Comparison of ENCODE assay signal across 19 cellular contexts in genomic region chr10:43351301-43351700, GRCh38. TPM values are rescaled to one million over a fixed set of nuclear protein-coding genes. Genes with fewer than 3 reads are reported as not detected.
A peak's percentile ranks its signal among the peaks of the same experiment; 100 is the strongest.
DNase-seq lines count a peak whose midpoint lies in the region; TF ChIP-seq lines count a peak whose summit lies in the region.
"Had no signal": no experiment of that assay in that cellular context is flagged by ENCODE, and none has a peak within 500 bp of the region (broad histone marks: within the 10 kb centered on the region; RNA-seq: fewer than 3 reads in every experiment).

No MANE protein-coding gene starts in this region.

- peak overlapping the region; percentile 66 for H3K4me3 Mint-ChIP-seq in Calu3 (ENCODE audit: low read depth, unreplicated experiment)
- H3K4me3 Mint-ChIP-seq: GM23338, HFFc6 had no signal

- H3K4me3 ChIP-seq in HEK293 (ENCODE audit: low read depth, low read length) (no peak overlapping the region), osteoblast (ENCODE audit: insufficient read depth, low read length) (no peak overlapping the region), WERI-Rb-1 (ENCODE audit: low read depth, low read length) (no peak overlapping the region)
- H3K4me3 ChIP-seq: GM23338 had no signal

- H3K9me3 ChIP-seq in HEK293 (ENCODE audit: control insufficient read depth, insufficient read depth, low read depth, low read length) (no peaks in the 10 kb centered on the region), osteoblast (ENCODE audit: low read depth, low read length) (no peaks in the 10 kb centered on the region), WERI-Rb-1 (ENCODE audit: severe bottlenecking) (no peaks in the 10 kb centered on the region)
- H3K9me3 ChIP-seq: Caco-2 had no signal

- POLR2A ChIA-PET in HEK293 (lab: Yijun Ruan, JAX) = no interaction called here

- H2AFZ ChIP-seq in osteoblast (ENCODE audit: low read length) = no peak overlapping the region

- peaks cover 13% of the 10 kb centered on the region for H3K27me3 ChIP-seq in osteoblast (ENCODE audit: insufficient read depth, low read length)
- H3K27me3 ChIP-seq in WERI-Rb-1 (ENCODE audit: insufficient read depth, low read depth, severe bottlenecking) = no peaks in the 10 kb centered on the region

- DNase-seq in Calu3 (no peak), osteoblast (ENCODE audit: insufficient read length, low spot score, missing footprints) (peak; percentile 21), WERI-Rb-1 (no peak), anterior cingulate cortex (lab: John Stamatoyannopoulos, UW) (no peak)
- no peak for DNase-seq in activated CD4-positive, CD25-positive, alpha-beta regulatory T cell (lab: John Stamatoyannopoulos, UW)
- DNase-seq: AML-193; Caco-2; CD4-positive, alpha-beta T cell; DMS153; DMS79; GDM1; HCEC 1CT; HFFc6 had no signal

- no peaks in the 10 kb centered on the region for H3K27me3 Mint-ChIP-seq in Calu3 (ENCODE audit: unreplicated experiment)

- no peaks in the 10 kb centered on the region for H3K9me3 Mint-ChIP-seq in Calu3 (ENCODE audit: low read depth, unreplicated experiment)
- H3K9me3 Mint-ChIP-seq: CD4-positive, alpha-beta T cell; GM23338; HFFc6 had no signal

- H3K27ac ChIP-seq in HEK293 (ENCODE audit: extremely low read depth, low read depth, low read length) (no peak overlapping the region), cingulate gyrus (ENCODE audit: low read depth, low read length) (peak overlapping the region; percentile 10), osteoblast (ENCODE audit: low read depth, low read length) (no peak overlapping the region), WERI-Rb-1 (no peak overlapping the region)
- H3K27ac ChIP-seq: HL-60 had no signal

- no peak for TF ChIP-seq CTCF in Calu3 (IDR thresholded peaks at IDR 0.05; ENCODE audit: unreplicated experiment)
- no peak for TF ChIP-seq CTCF in HEK293 (tag by site-specific recombination; IDR thresholded peaks at IDR 0.05)
- no peak for TF ChIP-seq CTCF in osteoblast (IDR thresholded peaks at IDR 0.05; ENCODE audit: extremely low read depth, low read depth, low read length)
- no peak for TF ChIP-seq CTCF in WERI-Rb-1 (IDR thresholded peaks at IDR 0.05; ENCODE audit: low read depth, low read length)

- peaks cover 64% of the 10 kb centered on the region for H3K4me1 Mint-ChIP-seq in Calu3 (ENCODE audit: low read depth, unreplicated experiment)

- H3K36me3 ChIP-seq in HEK293 (ENCODE audit: control insufficient read depth in 2 of 2, insufficient read depth in 1 of 2, low read length in 2 of 2) = no peaks in the 10 kb centered on the region
- H3K36me3 ChIP-seq in osteoblast (ENCODE audit: insufficient read depth, low read length) = no peaks in the 10 kb centered on the region
- H3K36me3 ChIP-seq in WERI-Rb-1 = no peaks in the 10 kb centered on the region

- CTCF ChIA-PET in Calu3 (lab: Charles Lee) (interaction anchor here (0.5 to 1.7 kb wide), 5 partner anchors 56 to 97 kb away, joined by 3 to 10 read pairs (median 4); partner anchors contain the start of gene RASGEF1A), HEK293 (lab: Yijun Ruan, JAX) (interaction anchor here (0.6 to 1.2 kb wide), 4 partner anchors 9 to 149 kb away, joined by 3 to 5 read pairs (median 3); no protein-coding TSS in a partner anchor)

- H4K20me1 ChIP-seq in osteoblast (ENCODE audit: insufficient read depth, low read length) = no peaks in the 10 kb centered on the region

- intact Hi-C loops in Calu3 (cut with micrococcal nuclease; ENCODE audit: unreplicated experiment) = loop anchor here (5.0 to 10.0 kb wide), 4 partner anchors 46 to 216 kb away; partner anchors contain the start of gene CSGALNACT2

- H3K36me3 Mint-ChIP-seq in Calu3 (ENCODE audit: insufficient read depth, unreplicated experiment) = peaks cover 21% of the 10 kb centered on the region

- BruUV-seq in Calu3 (replicated peaks; lab: Mats Ljungman, UMichigan) = no TSS peak

- no peak overlapping the region for H3K27ac Mint-ChIP-seq in Calu3 (ENCODE audit: unreplicated experiment)
- H3K27ac Mint-ChIP-seq: CD4-positive, alpha-beta T cell; GM23338; HFFc6 had no signal

- no peaks in the 10 kb centered on the region for H3K79me2 ChIP-seq in osteoblast (ENCODE audit: insufficient read depth, low read length)

- H3K4me2 ChIP-seq in osteoblast (ENCODE audit: insufficient read depth, low read length) = no peak overlapping the region
- H3K4me2 ChIP-seq: GM23338 had no signal

- peaks cover 18% of the 10 kb centered on the region for H3K4me1 ChIP-seq in HEK293 (ENCODE audit: control insufficient read depth, insufficient read depth, low read length)
- H3K4me1 ChIP-seq in osteoblast (ENCODE audit: insufficient read depth, low read length) = peaks cover 8% of the 10 kb centered on the region

TF ChIP-seq in HEK293, 187 proteins besides CTCF, POLR2A, EP300 and RAD21:
- TF ChIP-seq ZFHX2 (tag by site-specific recombination; conservative IDR thresholded peaks at IDR 0.05) (peak; percentile 29; the same call in 1 of the 2 replicates), ZNF157 (tag by site-specific recombination; IDR thresholded peaks at IDR 0.05) (no peak), SCRT2 (tag by site-specific recombination; IDR thresholded peaks at IDR 0.05) (no peak)

RNA-seq across cellular contexts. Expression of gene FXYD4, which starts 20.1 kb away (rescaled TPM):
- total RNA-seq in Calu3 (2022) (not detected in 2 replicates), osteoblast (not detected in 2 replicates)
- total RNA-seq: Caco-2; CD4-positive, alpha-beta T cell; Daoy; GM23338; HFFc6; HT1080 had no signal

RNA-seq across cellular contexts. Expression of gene HNRNPF, which starts 57.7 kb away (rescaled TPM):
- 256 and 275 TPM in 2 replicates for total RNA-seq in Calu3 (2022)
- 221 and 229 TPM in 2 replicates for total RNA-seq in osteoblast
